In the genomic region with DNA sequence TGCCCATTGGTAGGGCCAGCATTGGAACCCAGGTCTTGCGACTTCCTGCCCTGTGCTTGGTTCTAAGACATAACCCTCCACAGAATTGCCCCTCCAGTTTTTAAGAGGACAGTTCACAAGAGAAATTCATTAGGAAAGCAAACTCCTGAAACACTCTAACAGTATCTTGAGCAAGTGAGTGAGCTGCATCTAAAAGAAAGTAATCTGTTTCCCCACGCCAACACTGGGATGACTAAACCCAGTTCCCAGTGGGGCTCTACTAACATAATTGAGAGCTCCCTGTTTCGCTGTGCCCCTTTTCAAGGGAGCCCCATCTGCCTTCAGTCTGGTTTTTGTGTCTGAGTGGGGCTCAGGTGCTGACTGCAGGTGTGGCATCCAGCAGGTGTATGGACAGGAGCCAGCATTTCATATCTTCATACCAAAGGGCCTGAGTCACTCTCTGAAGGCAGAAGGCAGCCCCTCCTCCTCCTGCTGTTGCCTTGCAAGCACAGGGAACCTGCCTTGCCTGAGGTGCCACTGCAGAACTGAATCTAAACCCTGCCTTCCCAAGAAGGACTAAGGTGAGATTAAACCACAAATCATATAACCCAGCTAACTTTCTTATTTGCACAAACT, we compare ENCODE assay signal across 1 cellular context.
TF ChIP-seq lines count a peak whose summit lies in the region.

No MANE protein-coding gene starts in this region.

TF ChIP-seq in GM23338, 12 proteins besides CTCF, POLR2A, EP300 and RAD21 (continued from another document):
- no peak for TF ChIP-seq ZNF114 (CRISPR knock-in tag; IDR thresholded peaks at IDR 0.05)
- TF ChIP-seq, protein P1, sequence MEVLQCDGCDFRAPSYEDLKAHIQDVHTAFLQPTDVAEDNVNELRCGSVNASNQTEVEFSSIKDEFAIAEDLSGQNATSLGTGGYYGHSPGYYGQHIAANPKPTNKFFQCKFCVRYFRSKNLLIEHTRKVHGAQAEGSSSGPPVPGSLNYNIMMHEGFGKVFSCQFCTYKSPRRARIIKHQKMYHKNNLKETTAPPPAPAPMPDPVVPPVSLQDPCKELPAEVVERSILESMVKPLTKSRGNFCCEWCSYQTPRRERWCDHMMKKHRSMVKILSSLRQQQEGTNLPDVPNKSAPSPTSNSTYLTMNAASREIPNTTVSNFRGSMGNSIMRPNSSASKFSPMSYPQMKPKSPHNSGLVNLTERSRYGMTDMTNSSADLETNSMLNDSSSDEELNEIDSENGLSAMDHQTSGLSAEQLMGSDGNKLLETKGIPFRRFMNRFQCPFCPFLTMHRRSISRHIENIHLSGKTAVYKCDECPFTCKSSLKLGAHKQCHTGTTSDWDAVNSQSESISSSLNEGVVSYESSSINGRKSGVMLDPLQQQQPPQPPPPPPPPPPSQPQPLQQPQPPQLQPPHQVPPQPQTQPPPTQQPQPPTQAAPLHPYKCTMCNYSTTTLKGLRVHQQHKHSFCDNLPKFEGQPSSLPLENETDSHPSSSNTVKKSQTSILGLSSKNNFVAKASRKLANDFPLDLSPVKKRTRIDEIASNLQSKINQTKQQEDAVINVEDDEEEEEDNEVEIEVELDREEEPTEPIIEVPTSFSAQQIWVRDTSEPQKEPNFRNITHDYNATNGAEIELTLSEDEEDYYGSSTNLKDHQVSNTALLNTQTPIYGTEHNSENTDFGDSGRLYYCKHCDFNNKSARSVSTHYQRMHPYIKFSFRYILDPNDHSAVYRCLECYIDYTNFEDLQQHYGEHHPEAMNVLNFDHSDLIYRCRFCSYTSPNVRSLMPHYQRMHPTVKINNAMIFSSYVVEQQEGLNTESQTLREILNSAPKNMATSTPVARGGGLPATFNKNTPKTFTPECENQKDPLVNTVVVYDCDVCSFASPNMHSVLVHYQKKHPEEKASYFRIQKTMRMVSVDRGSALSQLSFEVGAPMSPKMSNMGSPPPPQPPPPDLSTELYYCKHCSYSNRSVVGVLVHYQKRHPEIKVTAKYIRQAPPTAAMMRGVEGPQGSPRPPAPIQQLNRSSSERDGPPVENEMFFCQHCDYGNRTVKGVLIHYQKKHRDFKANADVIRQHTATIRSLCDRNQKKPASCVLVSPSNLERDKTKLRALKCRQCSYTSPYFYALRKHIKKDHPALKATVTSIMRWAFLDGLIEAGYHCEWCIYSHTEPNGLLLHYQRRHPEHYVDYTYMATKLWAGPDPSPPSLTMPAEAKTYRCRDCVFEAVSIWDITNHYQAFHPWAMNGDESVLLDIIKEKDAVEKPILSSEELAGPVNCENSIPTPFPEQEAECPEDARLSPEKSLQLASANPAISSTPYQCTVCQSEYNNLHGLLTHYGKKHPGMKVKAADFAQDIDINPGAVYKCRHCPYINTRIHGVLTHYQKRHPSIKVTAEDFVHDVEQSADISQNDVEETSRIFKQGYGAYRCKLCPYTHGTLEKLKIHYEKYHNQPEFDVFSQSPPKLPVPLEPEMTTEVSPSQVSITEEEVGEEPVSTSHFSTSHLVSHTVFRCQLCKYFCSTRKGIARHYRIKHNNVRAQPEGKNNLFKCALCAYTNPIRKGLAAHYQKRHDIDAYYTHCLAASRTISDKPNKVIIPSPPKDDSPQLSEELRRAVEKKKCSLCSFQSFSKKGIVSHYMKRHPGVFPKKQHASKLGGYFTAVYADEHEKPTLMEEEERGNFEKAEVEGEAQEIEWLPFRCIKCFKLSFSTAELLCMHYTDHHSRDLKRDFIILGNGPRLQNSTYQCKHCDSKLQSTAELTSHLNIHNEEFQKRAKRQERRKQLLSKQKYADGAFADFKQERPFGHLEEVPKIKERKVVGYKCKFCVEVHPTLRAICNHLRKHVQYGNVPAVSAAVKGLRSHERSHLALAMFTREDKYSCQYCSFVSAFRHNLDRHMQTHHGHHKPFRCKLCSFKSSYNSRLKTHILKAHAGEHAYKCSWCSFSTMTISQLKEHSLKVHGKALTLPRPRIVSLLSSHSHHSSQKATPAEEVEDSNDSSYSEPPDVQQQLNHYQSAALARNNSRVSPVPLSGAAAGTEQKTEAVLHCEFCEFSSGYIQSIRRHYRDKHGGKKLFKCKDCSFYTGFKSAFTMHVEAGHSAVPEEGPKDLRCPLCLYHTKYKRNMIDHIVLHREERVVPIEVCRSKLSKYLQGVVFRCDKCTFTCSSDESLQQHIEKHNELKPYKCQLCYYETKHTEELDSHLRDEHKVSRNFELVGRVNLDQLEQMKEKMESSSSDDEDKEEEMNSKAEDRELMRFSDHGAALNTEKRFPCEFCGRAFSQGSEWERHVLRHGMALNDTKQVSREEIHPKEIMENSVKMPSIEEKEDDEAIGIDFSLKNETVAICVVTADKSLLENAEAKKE (CRISPR knock-in tag; IDR thresholded peaks at IDR 0.05) = no peak
- no peak for TF ChIP-seq JUNB (IDR thresholded peaks at IDR 0.05; ENCODE audit: unreplicated experiment)
- no peak for TF ChIP-seq CREB1 (CRISPR knock-in tag; IDR thresholded peaks at IDR 0.05; ENCODE audit: low read depth)
- TF ChIP-seq REST (IDR thresholded peaks at IDR 0.05; ENCODE audit: unreplicated experiment) = no peak
- TF ChIP-seq EZH2phosphoT487 (IDR thresholded peaks at IDR 0.05; ENCODE audit: unreplicated experiment) = no peak
- no peak for TF ChIP-seq STAT1 (IDR thresholded peaks at IDR 0.05; ENCODE audit: unreplicated experiment)
